9 cellular contexts compared by ENCODE assay signal in the genomic region with DNA sequence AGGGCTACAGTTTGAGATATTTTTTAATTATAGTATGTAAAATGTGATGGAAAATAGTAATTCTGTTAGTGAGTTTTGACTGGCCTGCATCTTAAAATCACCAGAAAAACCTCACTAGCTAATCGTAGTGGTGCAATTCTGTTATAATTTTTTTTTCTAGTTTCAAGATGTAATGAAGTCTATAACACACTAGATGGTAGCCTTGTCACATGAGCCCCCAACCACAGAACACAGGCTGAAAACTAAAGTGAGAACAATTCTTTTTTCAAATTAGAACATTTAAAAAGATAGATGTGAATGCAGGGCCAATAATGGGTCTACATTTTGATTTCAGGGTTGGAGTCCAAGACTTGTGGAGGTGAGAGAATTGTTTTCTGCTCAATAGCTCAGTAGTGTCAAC.
DNase-seq lines count a peak whose midpoint lies in the region; ATAC-seq and TF ChIP-seq lines count a peak whose summit lies in the region.
"Had no signal": no experiment of that assay in that cellular context is flagged by ENCODE, and none has a peak within 500 bp of the region (broad histone marks: within the 10 kb centered on the region; RNA-seq: fewer than 3 reads in every experiment).

No MANE protein-coding gene starts in this region.

- H3K27me3 Mint-ChIP-seq in endodermal cell (ENCODE audit: insufficient read depth): no peaks in the 10 kb centered on the region

- no peaks in the 10 kb centered on the region for H4K20me1 ChIP-seq in smooth muscle cell (ENCODE audit: low read depth)

- no peaks in the 10 kb centered on the region for H3K79me2 ChIP-seq in smooth muscle cell (ENCODE audit: low read depth)

- H3K4me3 ChIP-seq in endodermal cell (ENCODE audit: low read length): no peak overlapping the region
- no peak overlapping the region for H3K4me3 ChIP-seq in smooth muscle cell
- H3K4me3 ChIP-seq: SK-N-MC had no signal

- H3K9me3 ChIP-seq in endodermal cell (ENCODE audit: control insufficient read depth, low read length): peaks cover 13% of the 10 kb centered on the region
- H3K9me3 ChIP-seq in smooth muscle cell (replicated peaks; ENCODE audit: low read depth): no peaks in the 10 kb centered on the region

- no peaks in the 10 kb centered on the region for H3F3A ChIP-seq in smooth muscle cell (ENCODE audit: low read depth)

- peaks cover 2% of the 10 kb centered on the region for H3K4me1 Mint-ChIP-seq in endodermal cell

- WGBS in endodermal cell (ENCODE audit: insufficient coverage in 1 of 2, insufficient read length in 1 of 2), 2 experiments: 100% methylated on average over 1 of the region's 1 CpG; no CpG with 5 or more reads in 1 of the 2 experiments
- 55% methylated on average over 1 of the region's 1 CpG for WGBS in smooth muscle cell (ENCODE audit: low lambda C conversion rate)

- no peaks in the 10 kb centered on the region for H3K36me3 ChIP-seq in endodermal cell (ENCODE audit: control insufficient read depth, insufficient read depth, low read length)
- no peaks in the 10 kb centered on the region for H3K36me3 ChIP-seq in smooth muscle cell (ENCODE audit: low read depth)

- H3K9me3 Mint-ChIP-seq in endodermal cell: peaks cover 19% of the 10 kb centered on the region

- H3K27ac ChIP-seq in endodermal cell (ENCODE audit: low read depth, low read length) (no peak overlapping the region), smooth muscle cell (ENCODE audit: low read depth) (no peak overlapping the region)
- H3K27ac ChIP-seq: SK-N-MC had no signal

- no peak for ATAC-seq in HG02884 (IDR thresholded peaks at IDR 0.05; ENCODE audit: unreplicated experiment)

- TF ChIP-seq CTCF in endodermal cell (conservative IDR thresholded peaks at IDR 0.05) (peak; percentile 83), smooth muscle cell (IDR thresholded peaks at IDR 0.05; ENCODE audit: borderline replicate concordance, insufficient read depth, poor library complexity, severe bottlenecking) (peak; percentile 51)

- H3K4me2 ChIP-seq in smooth muscle cell: no peak overlapping the region

- no peak overlapping the region for H2AFZ ChIP-seq in smooth muscle cell (ENCODE audit: low read depth)

- no peaks in the 10 kb centered on the region for H3K27me3 ChIP-seq in endodermal cell (ENCODE audit: control insufficient read depth, insufficient read depth, low read length, poor library complexity, severe bottlenecking)
- H3K27me3 ChIP-seq in smooth muscle cell (ENCODE audit: low read depth): no peaks in the 10 kb centered on the region

- H3K4me3 Mint-ChIP-seq in endodermal cell: no peak overlapping the region

- H3K36me3 Mint-ChIP-seq in endodermal cell (ENCODE audit: low read depth): peaks cover 13% of the 10 kb centered on the region

- H3K4me1 ChIP-seq in endodermal cell (ENCODE audit: control insufficient read depth, insufficient read depth, low read length): no peaks in the 10 kb centered on the region
- no peaks in the 10 kb centered on the region for H3K4me1 ChIP-seq in smooth muscle cell (ENCODE audit: low read depth)

- no peak overlapping the region for H3K27ac Mint-ChIP-seq in endodermal cell

- no peak overlapping the region for H3K9ac ChIP-seq in endodermal cell (ENCODE audit: extremely low read depth, low read length, poor library complexity, severe bottlenecking)
- H3K9ac ChIP-seq in smooth muscle cell (ENCODE audit: low read depth): no peak overlapping the region

- DNase-seq in NCI-H82 (lab: John Stamatoyannopoulos, UW) (peak; percentile 6), NCI-H82 treated with DMSO at 0.1 percent for 48 hours (lab: John Stamatoyannopoulos, UW; ENCODE audit: unreplicated experiment) (no peak), NCI-H2171 treated with DMSO at 0.1 percent for 48 hours (lab: John Stamatoyannopoulos, UW) (peak; percentile 34), endodermal cell (no peak), smooth muscle cell (lab: John Stamatoyannopoulos, UW; ENCODE audit: unreplicated experiment) (no peak), NCI-H187 treated with DMSO at 0.1 percent for 48 hours (lab: John Stamatoyannopoulos, UW) (no peak), OCI-M2 (lab: John Stamatoyannopoulos, UW; ENCODE audit: unreplicated experiment) (no peak)

Comparison
In these comparisons a context has a peak if more than half of its experiments do, and no peak if none do; other contexts are left out.
1. DNase-seq: peak in NCI-H82 (single experiment) and NCI-H2171 treated with DMSO at 0.1 percent for 48 hours (single experiment); none in NCI-H82 treated with DMSO at 0.1 percent for 48 hours (single experiment), endodermal cell (single experiment), smooth muscle cell (single experiment), NCI-H187 treated with DMSO at 0.1 percent for 48 hours (single experiment) and OCI-M2 (single experiment).